19 cellular contexts compared by ENCODE assay signal in the genomic region with DNA sequence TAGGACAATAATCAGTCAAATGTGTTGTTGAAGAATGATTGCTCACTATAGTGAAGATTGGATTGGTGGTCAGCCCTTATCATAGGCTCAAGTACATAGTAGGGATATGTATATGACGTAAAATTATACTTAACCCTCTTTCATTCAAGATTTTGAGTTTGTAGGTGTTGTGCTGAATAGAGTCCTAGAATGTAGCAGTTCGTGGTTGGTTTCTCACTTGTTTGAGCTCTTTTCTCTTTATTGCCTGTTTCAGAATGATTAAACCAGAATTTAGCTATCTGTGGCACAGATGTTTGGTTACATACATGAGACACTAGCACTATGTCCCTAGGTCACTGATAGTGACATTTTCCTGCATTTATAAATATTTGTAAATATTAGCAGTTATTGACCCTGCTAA. TPM values are rescaled to one million over a fixed set of nuclear protein-coding genes. Genes with fewer than 3 reads are reported as not detected.
DNase-seq lines count a peak whose midpoint lies in the region; ATAC-seq and TF ChIP-seq lines count a peak whose summit lies in the region.
"Had no signal": no experiment of that assay in that cellular context is flagged by ENCODE, and none has a peak within 500 bp of the region (broad histone marks: within the 10 kb centered on the region; RNA-seq: fewer than 3 reads in every experiment).

No MANE protein-coding gene starts in this region.

- H3K27me3 ChIP-seq in smooth muscle cell (ENCODE audit: low read depth), result no peaks in the 10 kb centered on the region

- CTCF ChIA-PET in activated CD8-positive, alpha-beta memory T cell treated with anti-CD3 and anti-CD28 coated beads, Interleukin-2, amount 10 ng/mL, durations not matched to agents 7 days and 5 days (lab: Charles Lee), result no interaction called here

- peaks cover 32% of the 10 kb centered on the region for H3K4me1 Mint-ChIP-seq in activated CD8-positive, alpha-beta memory T cell treated with anti-CD3 and anti-CD28 coated beads, Interleukin-2, amount 10 ng/mL, durations not matched to agents 7 days and 5 days
- H3K4me1 Mint-ChIP-seq in stimulated activated effector memory CD8-positive, alpha-beta T cell treated with anti-CD3 and anti-CD28 coated beads, Interleukin-12 subunit alpha, Interleukin-12 subunit beta, amount 100 ng/mL, for 72 hours, result peaks cover 29% of the 10 kb centered on the region

- H3K36me3 ChIP-seq in smooth muscle cell (ENCODE audit: low read depth), result no peaks in the 10 kb centered on the region

- H3K4me1 ChIP-seq in smooth muscle cell (ENCODE audit: low read depth), result no peaks in the 10 kb centered on the region

- H3K36me3 Mint-ChIP-seq in activated CD8-positive, alpha-beta memory T cell treated with anti-CD3 and anti-CD28 coated beads, Interleukin-2, amount 10 ng/mL, durations not matched to agents 7 days and 5 days, result peaks cover 16% of the 10 kb centered on the region
- peaks cover 32% of the 10 kb centered on the region for H3K36me3 Mint-ChIP-seq in stimulated activated effector memory CD8-positive, alpha-beta T cell treated with anti-CD3 and anti-CD28 coated beads, Interleukin-12 subunit alpha, Interleukin-12 subunit beta, amount 100 ng/mL, for 72 hours

- TF ChIP-seq CTCF in smooth muscle cell (IDR thresholded peaks at IDR 0.05; ENCODE audit: borderline replicate concordance, insufficient read depth, poor library complexity, severe bottlenecking), result no peak

- H3K4me3 Mint-ChIP-seq in activated CD8-positive, alpha-beta memory T cell treated with anti-CD3 and anti-CD28 coated beads, Interleukin-2, amount 10 ng/mL, durations not matched to agents 7 days and 5 days, result no peak overlapping the region
- no peak overlapping the region for H3K4me3 Mint-ChIP-seq in stimulated activated effector memory CD8-positive, alpha-beta T cell treated with anti-CD3 and anti-CD28 coated beads, Interleukin-12 subunit alpha, Interleukin-12 subunit beta, amount 100 ng/mL, for 72 hours
- H3K4me3 Mint-ChIP-seq: GM23338 had no signal

- no peaks in the 10 kb centered on the region for H4K20me1 ChIP-seq in smooth muscle cell (ENCODE audit: low read depth)

- no peaks in the 10 kb centered on the region for H3K27me3 Mint-ChIP-seq in activated CD8-positive, alpha-beta memory T cell treated with anti-CD3 and anti-CD28 coated beads, Interleukin-2, amount 10 ng/mL, durations not matched to agents 7 days and 5 days

- H3K27ac Mint-ChIP-seq in activated CD8-positive, alpha-beta memory T cell treated with anti-CD3 and anti-CD28 coated beads, Interleukin-2, amount 10 ng/mL, durations not matched to agents 7 days and 5 days, result peak overlapping the region; percentile 49
- peak overlapping the region; percentile 3 for H3K27ac Mint-ChIP-seq in stimulated activated effector memory CD8-positive, alpha-beta T cell treated with anti-CD3 and anti-CD28 coated beads, Interleukin-12 subunit alpha, Interleukin-12 subunit beta, amount 100 ng/mL, for 72 hours
- H3K27ac Mint-ChIP-seq: GM23338 had no signal

- H2AFZ ChIP-seq in smooth muscle cell (ENCODE audit: low read depth), result no peak overlapping the region
- H2AFZ ChIP-seq: GM23338 had no signal

- H3K9me3 ChIP-seq in smooth muscle cell (replicated peaks; ENCODE audit: low read depth), result no peaks in the 10 kb centered on the region

- DNase-seq in activated CD8-positive, alpha-beta memory T cell treated with anti-CD3 and anti-CD28 coated beads, Interleukin-2, amount 10 ng/mL, durations not matched to agents 7 days and 5 days, result no peak
- no peak for DNase-seq in activated CD8-positive, alpha-beta memory T cell treated with anti-CD3 and anti-CD28 coated beads, Interleukin-2, amount 50 U/mL, for 4 hours
- no peak for DNase-seq in stimulated activated effector memory CD8-positive, alpha-beta T cell treated with anti-CD3 and anti-CD28 coated beads, Interleukin-12 subunit alpha, Interleukin-12 subunit beta, amount 100 ng/mL, for 72 hours (ENCODE audit: low spot score in 2 of 2)
- DNase-seq in Kasumi-1 (lab: John Stamatoyannopoulos, UW), result no peak
- DNase-seq in caudate nucleus (lab: John Stamatoyannopoulos, UW), result no peak
- no peak for DNase-seq in smooth muscle cell (lab: John Stamatoyannopoulos, UW; ENCODE audit: unreplicated experiment)
- DNase-seq: DMS153; KG1; NCI-H1092; NCI-H1694 treated with DMSO at 0.1 percent for 48 hours; NCI-H345; NCI-H526 treated with DMSO at 0.1 percent for 48 hours; NK-92 treated with Interleukin-12 subunit alpha and Interleukin-12 subunit beta, amount 100 ng/mL, for 24 hours; PC-3 had no signal

- no peak overlapping the region for H3K4me2 ChIP-seq in smooth muscle cell
- H3K4me2 ChIP-seq: GM23338 had no signal

- peak; percentile 16 for ATAC-seq in activated CD8-positive, alpha-beta memory T cell treated with anti-CD3 and anti-CD28 coated beads, Interleukin-2, amount 10 ng/mL, durations not matched to agents 7 days and 5 days
- peak; percentile 43 for ATAC-seq in GM19452 (IDR thresholded peaks at IDR 0.05; ENCODE audit: unreplicated experiment)
- peak; percentile 46 for ATAC-seq in HG03175 (IDR thresholded peaks at IDR 0.05; ENCODE audit: unreplicated experiment)
- ATAC-seq in stimulated activated effector memory CD8-positive, alpha-beta T cell treated with anti-CD3 and anti-CD28 coated beads, Interleukin-12 subunit alpha, Interleukin-12 subunit beta, amount 100 ng/mL, for 72 hours, result peak; percentile 73
- ATAC-seq: GM23338, PC-3 had no signal

- H3K4me3 ChIP-seq in smooth muscle cell, result no peak overlapping the region
- H3K4me3 ChIP-seq: GM23338 had no signal

- H3K9ac ChIP-seq in smooth muscle cell (ENCODE audit: low read depth), result no peak overlapping the region

- H3K79me2 ChIP-seq in smooth muscle cell (ENCODE audit: low read depth), result no peaks in the 10 kb centered on the region

- H3F3A ChIP-seq in smooth muscle cell (ENCODE audit: low read depth), result no peaks in the 10 kb centered on the region

- no peaks in the 10 kb centered on the region for H3K9me3 Mint-ChIP-seq in activated CD8-positive, alpha-beta memory T cell treated with anti-CD3 and anti-CD28 coated beads, Interleukin-2, amount 10 ng/mL, durations not matched to agents 7 days and 5 days (ENCODE audit: low read depth)
- no peaks in the 10 kb centered on the region for H3K9me3 Mint-ChIP-seq in stimulated activated effector memory CD8-positive, alpha-beta T cell treated with anti-CD3 and anti-CD28 coated beads, Interleukin-12 subunit alpha, Interleukin-12 subunit beta, amount 100 ng/mL, for 72 hours
- H3K9me3 Mint-ChIP-seq: GM23338 had no signal

- no peak overlapping the region for H3K27ac ChIP-seq in caudate nucleus (ENCODE audit: low read depth, low read length)
- H3K27ac ChIP-seq in smooth muscle cell (ENCODE audit: low read depth), result no peak overlapping the region
- H3K27ac ChIP-seq: C4-2B had no signal

- no CpG with 5 or more reads among the region's 2 CpGs for WGBS in smooth muscle cell (ENCODE audit: low lambda C conversion rate)

RNA-seq across cellular contexts. Expression of a gene that starts 15.5 kb away (rescaled TPM):
- 10 to 100 TPM; 14.3 to 14.6 TPM for total RNA-seq in activated CD8-positive, alpha-beta memory T cell treated with anti-CD3 and anti-CD28 coated beads, Interleukin-2, amount 10 ng/mL, durations not matched to agents 7 days and 5 days
- total RNA-seq in smooth muscle cell, result not detected in 2 replicates
- not detected in 2 replicates for polyA plus RNA-seq in smooth muscle cell
- total RNA-seq: MCF 10A, PC-3 had no signal

Comparison
In these comparisons a context has a peak if more than half of its experiments do, and no peak if none do; other contexts are left out.
1. ATAC-seq: peak in every context shown above with its lines; median percentile 73 in stimulated activated effector memory CD8-positive, alpha-beta T cell treated with anti-CD3 and anti-CD28 coated beads, Interleukin-12 subunit alpha, Interleukin-12 subunit beta, amount 100 ng/mL, for 72 hours; 46 in HG03175; 43 in GM19452; 16 in activated CD8-positive, alpha-beta memory T cell treated with anti-CD3 and anti-CD28 coated beads, Interleukin-2, amount 10 ng/mL, durations not matched to agents 7 days and 5 days.